In genomic region chr12:46664771-46665287, GRCh38 we compare ENCODE assay signal across 8 cellular contexts.
DNase-seq lines count a peak whose midpoint lies in the region; TF ChIP-seq lines count a peak whose summit lies in the region.

No MANE protein-coding gene starts in this region.

- CTCF ChIA-PET in GM10248 (lab: Yijun Ruan, JAX) (interaction anchor here (0.6 to 1.7 kb wide), 2 partner anchors 10 to 540 kb away, joined by 3 to 6 read pairs; no protein-coding TSS in a partner anchor), mammary epithelial cell (lab: Charles Lee; ENCODE audit: low non-redundant PET) (no interaction called here)

- H2BK20ac ChIP-seq in H9 (ENCODE audit: low read depth, low read length, poor library complexity, severe bottlenecking), result no peak overlapping the region

- peaks cover 33 to 44% of the 10 kb centered on the region in 2 experiments for H3K4me1 Mint-ChIP-seq in H9

- H3K23me2 ChIP-seq in H9 (ENCODE audit: insufficient read length, low read depth, low read length, poor library complexity, severe bottlenecking), result no peaks in the 10 kb centered on the region

- no peak overlapping the region for H2AK5ac ChIP-seq in H9 (ENCODE audit: insufficient read length, low read length)

- peaks cover 6% of the 10 kb centered on the region for H3K9me3 ChIP-seq in H9 (ENCODE audit: control insufficient read depth, low read depth, low read length)
- no peaks in the 10 kb centered on the region for H3K9me3 ChIP-seq in mammary epithelial cell (replicated peaks; ENCODE audit: insufficient read depth, low read length)

- intact Hi-C loops in mammary epithelial cell (cut with micrococcal nuclease), result loop anchor here (2.0 to 5.0 kb wide), 2 partner anchors 222 to 398 kb away; partner anchors contain the start of gene SLC38A1

- H2AFZ ChIP-seq in H9 (ENCODE audit: low read length) (no peak overlapping the region), mammary epithelial cell (ENCODE audit: low read depth, low read length) (peak overlapping the region; percentile 4)

- no peak overlapping the region for H3K4ac ChIP-seq in H9 (ENCODE audit: low read depth, low read length)

- DNase-seq in GM10248 (ENCODE audit: extremely low spot score), result peak; percentile 29
- DNase-seq in H9, result no peak
- peak; percentile 71 for DNase-seq in NCI-H460 (ENCODE audit: extremely low read depth, low read depth)
- DNase-seq in mammary epithelial cell, result peak; percentile 92
- peak; percentile 60 for DNase-seq in pulmonary artery endothelial cell (ENCODE audit: low read depth, low spot score)
- DNase-seq in middle frontal gyrus (ENCODE audit: extremely low spot score, low spot score), result no peak
- DNase-seq in ecto neural progenitor cell (ENCODE audit: low spot score), result no peak
- DNase-seq in activated CD4-positive, CD25-positive, alpha-beta regulatory T cell (lab: John Stamatoyannopoulos, UW), result no peak

- no TSS peak for BruUV-seq in mammary epithelial cell (replicated peaks; lab: Mats Ljungman, UMichigan)

- POLR2A ChIA-PET in GM10248 (lab: Yijun Ruan, JAX), result no interaction called here

- H2BK5ac ChIP-seq in H9 (ENCODE audit: insufficient read length, low read length), result no peak overlapping the region

- H3K4me1 ChIP-seq in H9 (ENCODE audit: insufficient read depth, low read length) (peaks cover 2% of the 10 kb centered on the region; the same call in 1 of the 2 replicates), mammary epithelial cell (ENCODE audit: insufficient read depth, low read length) (peaks cover 58% of the 10 kb centered on the region)

- no peak overlapping the region for H3T11ph ChIP-seq in H9 (ENCODE audit: low read length)

- no peaks in the 10 kb centered on the region for H3K27me3 Mint-ChIP-seq in H9 (ENCODE audit: low read depth)

- H3K4me2 ChIP-seq in H9 (ENCODE audit: insufficient read depth, insufficient read length, low read length), result no peak overlapping the region
- H3K4me2 ChIP-seq in mammary epithelial cell (ENCODE audit: insufficient read depth, low read depth, low read length), result peak overlapping the region; percentile 73

- H3K27me3 ChIP-seq in H9 (ENCODE audit: insufficient read depth, low read length) (no peaks in the 10 kb centered on the region), mammary epithelial cell (ENCODE audit: insufficient read depth, low read length) (no peaks in the 10 kb centered on the region)

- no peak overlapping the region for H3K18ac ChIP-seq in H9 (ENCODE audit: insufficient read length, low read depth, low read length)

- H3K36me3 ChIP-seq in mammary epithelial cell (ENCODE audit: insufficient read depth, low read length), result no peaks in the 10 kb centered on the region

- H2BK15ac ChIP-seq in H9 (ENCODE audit: low read depth, low read length), result no peak overlapping the region

- no peak overlapping the region for H4K8ac ChIP-seq in H9 (replicated peaks; ENCODE audit: insufficient read length, low read depth, low read length)

- H3K27ac ChIP-seq in H9 (ENCODE audit: insufficient read length, low read depth, low read length) (no peak overlapping the region), mammary epithelial cell (ENCODE audit: insufficient read depth, low read depth, low read length) (peak overlapping the region; percentile 75)

- H3K79me2 ChIP-seq in H9 (ENCODE audit: insufficient read depth, low read length) (no peaks in the 10 kb centered on the region), mammary epithelial cell (ENCODE audit: insufficient read depth, low read length) (no peaks in the 10 kb centered on the region)

- no peak overlapping the region for H4K5ac ChIP-seq in H9 (ENCODE audit: insufficient read length, low read depth, low read length)

- H2BK12ac ChIP-seq in H9 (ENCODE audit: insufficient read length, low read depth, low read length), result no peak overlapping the region

- H2BK120ac ChIP-seq in H9 (ENCODE audit: low read depth, low read length, poor library complexity, severe bottlenecking), result no peak overlapping the region

- no CpG with 5 or more reads among the region's 3 CpGs for WGBS in H9 (ENCODE audit: extremely low coverage, insufficient read length, low lambda C conversion rate)
- WGBS in mammary epithelial cell (ENCODE audit: low coverage, missing lambda C conversion rate), result 3% methylated on average over 3 of the region's 3 CpGs

- H3K23ac ChIP-seq in H9 (ENCODE audit: insufficient read length, low read depth, low read length), result no peak overlapping the region

- no peaks in the 10 kb centered on the region for H3K79me1 ChIP-seq in H9 (ENCODE audit: insufficient read depth, low read depth, low read length, poor library complexity, severe bottlenecking)

- dilution Hi-C loops in mammary epithelial cell (cut with HindIII; ENCODE audit: low sequenced_read_pairs), result no loop called here

- no peak overlapping the region for H4K91ac ChIP-seq in H9 (ENCODE audit: insufficient read length, low read depth, low read length)

- no peak for TF ChIP-seq CTCF in GM10248 (IDR thresholded peaks at IDR 0.05; ENCODE audit: control extremely low read depth, extremely low read depth, low read depth, missing control alignments)
- no peak for TF ChIP-seq CTCF in H9 (conservative IDR thresholded peaks at IDR 0.05)
- TF ChIP-seq CTCF in mammary epithelial cell (conservative IDR thresholded peaks at IDR 0.05 in 1 of 2, IDR thresholded peaks at IDR 0.05 in 1 of 2; ENCODE audit: extremely low read depth in 1 of 2, insufficient read depth in 1 of 2, low read depth in 1 of 2, low read length in 2 of 2), result no peak

- in situ Hi-C loops in mammary epithelial cell (cut with MboI; ENCODE audit: low sequenced_read_pairs in 2 of 2), result loop anchor here (5.0 to 10.0 kb wide), 4 partner anchors 100 to 280 kb away; no protein-coding TSS in a partner anchor

- H3K27ac Mint-ChIP-seq in H9, result peak overlapping the region in 2 of 3 experiments; percentile 29 to 62; a peak in 2 of 7 replicates

- H3K36me3 Mint-ChIP-seq in H9 (ENCODE audit: insufficient read depth in 1 of 3, low read depth in 3 of 3), result peaks cover 11 to 17% (median 13%) of the 10 kb centered on the region in 3 experiments

- H3K56ac ChIP-seq in H9 (ENCODE audit: insufficient read length, low read depth, low read length), result no peak overlapping the region

- peaks cover 8 to 17% of the 10 kb centered on the region in 2 experiments for H3K9me3 Mint-ChIP-seq in H9

- H4K20me1 ChIP-seq in H9 (ENCODE audit: control insufficient read depth, insufficient read depth, insufficient read length), result no peaks in the 10 kb centered on the region
- H4K20me1 ChIP-seq in mammary epithelial cell (ENCODE audit: insufficient read depth, low read length), result no peaks in the 10 kb centered on the region

- H3K9ac ChIP-seq in H9 (ENCODE audit: extremely low read depth, insufficient read length, low read length), result no peak overlapping the region
- H3K9ac ChIP-seq in mammary epithelial cell (ENCODE audit: insufficient read depth, low read length), result no peak overlapping the region

- H3K4me3 ChIP-seq in mammary epithelial cell (replicated peaks in 1 of 3; ENCODE audit: insufficient read depth in 1 of 3, low read depth in 2 of 3, low read length in 3 of 3), result peak overlapping the region in 2 of 3 experiments; percentile 1 to 11

- H3K4me3 Mint-ChIP-seq in H9, result no peak overlapping the region

- H3K14ac ChIP-seq in H9 (ENCODE audit: insufficient read depth, low read length), result no peak overlapping the region

Comparison
In these comparisons a context has a peak if more than half of its experiments do, and no peak if none do; other contexts are left out.
1. DNase-seq: peak in GM10248 (single experiment), NCI-H460 (single experiment), mammary epithelial cell (single experiment) and pulmonary artery endothelial cell (single experiment); none in H9 (single experiment), middle frontal gyrus (single experiment), ecto neural progenitor cell (single experiment) and activated CD4-positive, CD25-positive, alpha-beta regulatory T cell (0 of 4).